Comparison of ENCODE assay signal across 24 cellular contexts in genomic region chr2:43176449-43176848, GRCh38. TPM values are rescaled to one million over a fixed set of nuclear protein-coding genes. Genes with fewer than 3 reads are reported as not detected.
DNase-seq lines count a peak whose midpoint lies in the region; ATAC-seq, FAIRE-seq and TF ChIP-seq lines count a peak whose summit lies in the region.
"Had no signal": no experiment of that assay in that cellular context is flagged by ENCODE, and none has a peak within 500 bp of the region (broad histone marks: within the 10 kb centered on the region; RNA-seq: fewer than 3 reads in every experiment).

No MANE protein-coding gene starts in this region.

- no peak for FAIRE-seq in H1 (lab: Jason Lieb, UNC)
- FAIRE-seq: small intestine, TTC549, urothelium cell line had no signal

- no peaks in the 10 kb centered on the region for H3K36me3 ChIP-seq in H1 (ENCODE audit: control insufficient read depth in 2 of 4, insufficient read depth in 4 of 4, low read length in 3 of 4)
- no peaks in the 10 kb centered on the region for H3K36me3 ChIP-seq in transverse colon
- H3K36me3 ChIP-seq: esophagus squamous epithelium, neural progenitor cell had no signal

- no peaks in the 10 kb centered on the region for H3K79me2 ChIP-seq in H1 (ENCODE audit: control insufficient read depth in 1 of 2, insufficient read depth in 2 of 2, low read length in 2 of 2)

- intact Hi-C loops in natural killer cell (cut with micrococcal nuclease), result no loop called here
- intact Hi-C loops in transverse colon (cut with DNase I; ENCODE audit: low total_unique reads), result no loop called here
- intact Hi-C loops in Calu3 (cut with micrococcal nuclease; ENCODE audit: unreplicated experiment), result no loop called here

- H3K27me3 ChIP-seq in H1 (replicated peaks in 1 of 4; ENCODE audit: control insufficient read depth in 3 of 4, extremely low read depth in 1 of 4, insufficient read depth in 3 of 4, low read length in 3 of 4) (no peaks in the 10 kb centered on the region), transverse colon (no peaks in the 10 kb centered on the region)
- H3K27me3 ChIP-seq: esophagus squamous epithelium, neural progenitor cell had no signal

- no peaks in the 10 kb centered on the region for H3K79me1 ChIP-seq in H1 (ENCODE audit: low read depth, low read length)

- H3K18ac ChIP-seq in H1 (ENCODE audit: extremely low read depth, low read length), result no peak overlapping the region

- H2AFZ ChIP-seq in H1 (ENCODE audit: low read length), result no peak overlapping the region
- H2AFZ ChIP-seq: neural progenitor cell had no signal

- CTCF ChIA-PET in H1 (lab: Charles Lee; ENCODE audit: partially characterized antibody) (interaction anchor here (1.3 to 6.4 kb wide), 5 partner anchors 8 to 197 kb away, joined by 3 to 85 read pairs (median 5); no protein-coding TSS in a partner anchor), Calu3 (lab: Charles Lee) (no interaction called here)

- in situ Hi-C loops in transverse colon (cut with MboI; ENCODE audit: low pct_ligation_motif_present in 1 of 4, low pct_unique_long_range_greater_than_20kb in 1 of 4, low sequenced_read_pairs in 3 of 4), result no loop called here

- no peak overlapping the region for H2BK5ac ChIP-seq in H1 (ENCODE audit: low read depth, low read length)

- ATAC-seq in natural killer cell, result no peak
- no peak for ATAC-seq in natural killer cell treated with Interleukin-12 subunit alpha and Interleukin-12 subunit beta and Interleukin-15 and Interleukin-18, amount 100 ng/mL, for 72 hours

- H3K36me3 Mint-ChIP-seq in natural killer cell (no peaks in the 10 kb centered on the region), Calu3 (ENCODE audit: insufficient read depth, unreplicated experiment) (peaks cover 7% of the 10 kb centered on the region)
- no peaks in the 10 kb centered on the region for H3K36me3 Mint-ChIP-seq in natural killer cell treated with Interleukin-12 subunit alpha and Interleukin-12 subunit beta and Interleukin-15 and Interleukin-18, amount 100 ng/mL, for 72 hours
- H3K36me3 Mint-ChIP-seq: neural progenitor cell had no signal

- no peaks in the 10 kb centered on the region for H4K20me1 ChIP-seq in H1 (replicated peaks in 1 of 2; ENCODE audit: control insufficient read depth in 1 of 2, insufficient read depth in 2 of 2, low read length in 2 of 2)

- H3K27ac Mint-ChIP-seq in natural killer cell (peak overlapping the region; percentile 99), Calu3 (ENCODE audit: unreplicated experiment) (no peak overlapping the region)
- peak overlapping the region in 1 of 2 donors; percentile 80 for H3K27ac Mint-ChIP-seq in natural killer cell treated with Interleukin-12 subunit alpha and Interleukin-12 subunit beta and Interleukin-15 and Interleukin-18, amount 100 ng/mL, for 72 hours
- H3K27ac Mint-ChIP-seq: neural progenitor cell had no signal

- 0 out of 2 replicates have a peak overlapping the region, but pooled peaks have one; percentile 39 for H2BK12ac ChIP-seq in H1 (ENCODE audit: low read depth, low read length)

- TF ChIP-seq POLR2A in H1 (IDR thresholded peaks at IDR 0.05; ENCODE audit: control extremely low read depth in 1 of 2, low read depth in 2 of 2, low read length in 2 of 2) (no peak), transverse colon (IDR thresholded peaks at IDR 0.05) (no peak)

- no peak overlapping the region for H3K56ac ChIP-seq in H1 (replicated peaks; ENCODE audit: insufficient read length, low read depth, low read length)

- H2AK5ac ChIP-seq in H1 (ENCODE audit: low read depth, low read length), result no peak overlapping the region

- H4K8ac ChIP-seq in H1 (ENCODE audit: extremely low read depth, insufficient read depth, low read length), result no peak overlapping the region

- H3K27ac ChIP-seq in H1 (ENCODE audit: low read depth, low read length) (no peak overlapping the region), transverse colon (peak overlapping the region in 3 of 4 donors; percentile 13 to 74 (median 15))
- H3K27ac ChIP-seq: HL-60, neural progenitor cell had no signal

- no peak overlapping the region for H2BK120ac ChIP-seq in H1 (replicated peaks; ENCODE audit: low read depth, low read length)

- H3K9me3 ChIP-seq in H1 (ENCODE audit: insufficient read depth in 2 of 2, low read depth in 1 of 2, low read length in 1 of 2) (peaks cover 30 to 36% of the 10 kb centered on the region in 2 experiments), transverse colon (peaks cover 0 to 4% of the 10 kb centered on the region in 2 donors)

- no peak overlapping the region for H4K91ac ChIP-seq in H1 (replicated peaks; ENCODE audit: insufficient read length, low read length)

- no peak overlapping the region for H3K4ac ChIP-seq in H1 (replicated peaks; ENCODE audit: insufficient read length, low read depth, low read length)

- H3K4me2 ChIP-seq in H1 (ENCODE audit: insufficient read depth in 1 of 2, low read depth in 2 of 2, low read length in 2 of 2), result no peak overlapping the region
- H3K4me2 ChIP-seq: neural progenitor cell had no signal

- H3K27me3 Mint-ChIP-seq in natural killer cell (ENCODE audit: low read depth in 2 of 2) (no peaks in the 10 kb centered on the region), Calu3 (ENCODE audit: unreplicated experiment) (no peaks in the 10 kb centered on the region)
- H3K27me3 Mint-ChIP-seq in natural killer cell treated with Interleukin-12 subunit alpha and Interleukin-12 subunit beta and Interleukin-15 and Interleukin-18, amount 100 ng/mL, for 72 hours, result no peaks in the 10 kb centered on the region

- no peak for TF ChIP-seq RAD21 in H1 (IDR thresholded peaks at IDR 0.05 in 1 of 2, conservative IDR thresholded peaks at IDR 0.05 in 1 of 2; ENCODE audit: low read depth in 2 of 2, low read length in 2 of 2)

- TF ChIP-seq EP300 in H1 (IDR thresholded peaks at IDR 0.05; ENCODE audit: borderline replicate concordance in 1 of 2, low read depth in 2 of 2, low read length in 2 of 2) (no peak), transverse colon (IDR thresholded peaks at IDR 0.05; ENCODE audit: low read depth) (no peak)

- no peaks in the 10 kb centered on the region for H3K9me3 Mint-ChIP-seq in natural killer cell
- no peaks in the 10 kb centered on the region for H3K9me3 Mint-ChIP-seq in natural killer cell treated with Interleukin-12 subunit alpha and Interleukin-12 subunit beta and Interleukin-15 and Interleukin-18, amount 100 ng/mL, for 72 hours
- H3K9me3 Mint-ChIP-seq in Calu3 (ENCODE audit: low read depth, unreplicated experiment), result no peaks in the 10 kb centered on the region
- H3K9me3 Mint-ChIP-seq: neural progenitor cell had no signal

- no peak overlapping the region for H3K14ac ChIP-seq in H1 (ENCODE audit: insufficient read length)

- no peak overlapping the region for H3K9ac ChIP-seq in H1 (replicated peaks in 1 of 4; ENCODE audit: extremely low read depth in 1 of 4, low read depth in 3 of 4, low read length in 3 of 4)
- H3K9ac ChIP-seq: neural progenitor cell had no signal

- H3K4me3 ChIP-seq in H1 (ENCODE audit: extremely low read depth in 1 of 4, insufficient read depth in 2 of 4, low read depth in 3 of 4, low read length in 4 of 4) (no peak overlapping the region), transverse colon (no peak overlapping the region)
- H3K4me3 ChIP-seq: esophagus squamous epithelium, neural progenitor cell had no signal

- DNase-seq in NCI-H2029 (lab: John Stamatoyannopoulos, UW), result peak; percentile 24
- no peak for DNase-seq in NCI-H2029 treated with DMSO at 0.1 percent for 48 hours (lab: John Stamatoyannopoulos, UW)
- no peak for DNase-seq in natural killer cell
- DNase-seq in natural killer cell treated with Interleukin-12 subunit alpha and Interleukin-12 subunit beta and Interleukin-15 and Interleukin-18, amount 100 ng/mL, for 72 hours (ENCODE audit: low spot score), result no peak
- no peak for DNase-seq in H1 (ENCODE audit: low read depth in 1 of 2, low spot score in 2 of 2)
- no peak for DNase-seq in transverse colon
- no peak for DNase-seq in NCI-H510A (lab: John Stamatoyannopoulos, UW)
- no peak for DNase-seq in Calu3
- DNase-seq: 8988T; activated CD4-positive, alpha-beta T cell treated with anti-CD3 and anti-CD28 coated beads, Interleukin-2, amount 50 U/mL, for 1 hour; activated T-cell treated with anti-CD3 and anti-CD28 coated beads, Interleukin-2, amount 50 U/mL, for 48 hours; amniotic stem cell; C1 segment of cervical spinal cord; DND-41; esophagus squamous epithelium; MM.1S; NCI-H1694; NK-92 treated with Interleukin-12 subunit alpha and Interleukin-12 subunit beta, amount 100 ng/mL, for 24 hours; small intestine; stimulated activated CD4-positive, alpha-beta T cell treated with anti-CD3 and anti-CD28 coated beads, Interleukin-4, amount 100 ng/mL, for 1 hour had no signal

- H3K23me2 ChIP-seq in H1 (ENCODE audit: low read depth, low read length), result no peaks in the 10 kb centered on the region

- POLR2A ChIA-PET in H1 (lab: Charles Lee; ENCODE audit: partially characterized antibody), result no interaction called here

- H3K4me1 ChIP-seq in H1 (replicated peaks in 1 of 4; ENCODE audit: control insufficient read depth in 3 of 4, insufficient read depth in 4 of 4, low read length in 3 of 4), result peaks cover 13 to 29% (median 25%) of the 10 kb centered on the region in 4 experiments
- H3K4me1 ChIP-seq in transverse colon, result peaks cover 17 to 66% (median 35%) of the 10 kb centered on the region in 4 donors

- H4K5ac ChIP-seq in H1 (ENCODE audit: insufficient read length, low read depth, low read length), result no peak overlapping the region

- H2BK20ac ChIP-seq in H1 (ENCODE audit: low read length), result no peak overlapping the region

- H3K4me3 Mint-ChIP-seq in natural killer cell, result no peak overlapping the region
- no peak overlapping the region for H3K4me3 Mint-ChIP-seq in natural killer cell treated with Interleukin-12 subunit alpha and Interleukin-12 subunit beta and Interleukin-15 and Interleukin-18, amount 100 ng/mL, for 72 hours
- no peak overlapping the region for H3K4me3 Mint-ChIP-seq in Calu3 (ENCODE audit: low read depth, unreplicated experiment)
- H3K4me3 Mint-ChIP-seq: neural progenitor cell had no signal

- no TSS peak for BruUV-seq in Calu3 (replicated peaks; lab: Mats Ljungman, UMichigan)

- no peak overlapping the region for H2BK15ac ChIP-seq in H1 (ENCODE audit: low read length)

- TF ChIP-seq CTCF in natural killer cell (IDR thresholded peaks at IDR 0.05), result no peak
- no peak for TF ChIP-seq CTCF in H1 (IDR thresholded peaks at IDR 0.05; ENCODE audit: control extremely low read depth in 1 of 3, insufficient read depth in 1 of 3, low read depth in 1 of 3, low read length in 3 of 3)
- TF ChIP-seq CTCF in transverse colon (IDR thresholded peaks at IDR 0.05), result no peak
- TF ChIP-seq CTCF in Calu3 (IDR thresholded peaks at IDR 0.05; ENCODE audit: unreplicated experiment), result no peak

- 71% methylated on average over 1 of the region's 1 CpG; no CpG with 5 or more reads in 1 of the 2 experiments for WGBS in H1 (ENCODE audit: extremely low coverage in 1 of 2, insufficient coverage in 1 of 2, insufficient read length in 1 of 2, insufficient replicate concordance in 2 of 2, low coverage in 1 of 2, low lambda C conversion rate in 2 of 2, missing lambda C conversion rate in 1 of 2), 2 experiments
- 91 to 100% methylated on average over 1 of the region's 1 CpG for WGBS in transverse colon (ENCODE audit: low coverage in 1 of 2), 2 donors

- no peak overlapping the region for H3K23ac ChIP-seq in H1 (ENCODE audit: insufficient read length)

- H3K4me1 Mint-ChIP-seq in natural killer cell (peaks cover 37 to 64% of the 10 kb centered on the region in 2 donors), Calu3 (ENCODE audit: low read depth, unreplicated experiment) (peaks cover 54% of the 10 kb centered on the region)
- peaks cover 36 to 42% of the 10 kb centered on the region in 2 donors for H3K4me1 Mint-ChIP-seq in natural killer cell treated with Interleukin-12 subunit alpha and Interleukin-12 subunit beta and Interleukin-15 and Interleukin-18, amount 100 ng/mL, for 72 hours (ENCODE audit: low read depth in 2 of 2)

RNA-seq across cellular contexts. Expression of gene ZFP36L2, which starts 50.0 kb away (rescaled TPM):
- total RNA-seq in natural killer cell, result 100 to 1,000 TPM; 376 to 428 (median 418) TPM
- total RNA-seq in natural killer cell treated with Interleukin-12 subunit alpha and Interleukin-12 subunit beta and Interleukin-15 and Interleukin-18, amount 100 ng/mL, for 72 hours, result 10 to 100 TPM; 22.3 to 24.7 TPM
- 102 and 109 TPM in 2 replicates for total RNA-seq in H1 (2021; fragmentation: NEBNext Ultra II Directional; extraction: Animal tissue kit (Norgen Biotek cat#: 25700))
- 13.4 and 15.6 TPM in 2 replicates for polyA plus RNA-seq in H1 (2011; rRNA removed)
- polyA plus RNA-seq in H1 (2011; cell fraction: cytosol; rRNA removed), result 10.6 TPM
- 10.7 TPM for polyA plus RNA-seq in H1 (2011; cell fraction: nucleus; rRNA removed)
- 31.8 to 48.4 TPM (median 38.8 TPM) in 4 replicates for polyA plus RNA-seq in H1 (2012, experiment 1 of 2)
- polyA plus RNA-seq in H1 (2012, experiment 2 of 2), result 44.9 TPM
- 57.0 TPM for polyA plus RNA-seq in H1 (2013, experiment 1 of 2)
- polyA plus RNA-seq in H1 (2013, experiment 2 of 2), result 62.5 TPM
- 4.5 and 4.8 TPM in 2 replicates for polyA minus RNA-seq in H1 (2011; rRNA and poly(A)+ RNA removed)
- polyA minus RNA-seq in H1 (2011; cell fraction: cytosol; rRNA and poly(A)+ RNA removed), result 29.6 TPM
- polyA minus RNA-seq in H1 (2011; cell fraction: nucleus; rRNA and poly(A)+ RNA removed), result 20.3 TPM
- 100 to 1,000 TPM; 114 to 305 (median 208) TPM for total RNA-seq in transverse colon
- total RNA-seq in Calu3 (2022), result 90.7 and 120 TPM in 2 replicates
